ENCODE assay signal across 13 cellular contexts in genomic region chr3:181721369-181721768, GRCh38. TPM values are rescaled to one million over a fixed set of nuclear protein-coding genes. Genes with fewer than 3 reads are reported as not detected.
"Had no signal": no experiment of that assay in that cellular context is flagged by ENCODE, and none has a peak within 500 bp of the region (broad histone marks: within the 10 kb centered on the region; RNA-seq: fewer than 3 reads in every experiment).

No MANE protein-coding gene starts in this region.

- H3K36me3 ChIP-seq: sigmoid colon, upper lobe of right lung had no signal

- H3K4me1 ChIP-seq: upper lobe of right lung had no signal

- DNase-seq: activated CD4-positive, alpha-beta memory T cell treated with anti-CD3 and anti-CD28 coated beads for 36 hours; activated CD4-positive, CD25-positive, alpha-beta regulatory T cell treated with anti-CD3 and anti-CD28 coated beads, Interleukin-2, amount 50 U/mL, for 72 hours; activated gamma-delta T cell treated with Interleukin-2 at 50 U/mL for 16 hours; activated T-cell treated with anti-CD3 and anti-CD28 coated beads, Interleukin-2, amount 50 U/mL, for 48 hours; naive thymus-derived CD4-positive, alpha-beta T cell; occipital lobe; sigmoid colon; stimulated activated CD4-positive, alpha-beta T cell treated with anti-CD3 and anti-CD28 coated beads, Interleukin-2, amount 100 ng/mL, for 24 hours; stimulated activated naive B cell treated with anti-CD40 and anti-IgM and Interleukin-4, amounts not matched to agents 10 μg/mL and 1 μg/mL and 100 μg/mL, for 72 hours; upper lobe of right lung had no signal

- H3K9me3 ChIP-seq: sigmoid colon, upper lobe of right lung had no signal

- H3K27ac ChIP-seq: upper lobe of right lung had no signal

- H3K4me3 ChIP-seq: sigmoid colon, upper lobe of right lung had no signal

- ATAC-seq: esophagus mucosa; naive thymus-derived CD4-positive, alpha-beta T cell; stimulated activated naive B cell treated with anti-CD40 and anti-IgM and Interleukin-4, amounts not matched to agents 10 μg/mL and 1 μg/mL and 100 μg/mL, for 72 hours; upper lobe of right lung had no signal

RNA-seq across cellular contexts. Expression of gene SOX2, which starts 9.6 kb away (rescaled TPM):
- total RNA-seq: activated CD4-positive, alpha-beta memory T cell treated with anti-CD3 and anti-CD28 coated beads for 36 hours; fibroblast of villous mesenchyme; naive thymus-derived CD4-positive, alpha-beta T cell; pulmonary artery endothelial cell had no signal
- polyA plus RNA-seq: naive thymus-derived CD4-positive, alpha-beta T cell had no signal
